ENCODE assay signal across 8 cellular contexts in genomic region chr3:187540847-187541246, GRCh38.
"Had no signal": no experiment of that assay in that cellular context is flagged by ENCODE, and none has a peak within 500 bp of the region (broad histone marks: within the 10 kb centered on the region; RNA-seq: fewer than 3 reads in every experiment).

No MANE protein-coding gene starts in this region.

- DNase-seq: GDM1, GF-D8 had no signal

- FAIRE-seq: G401.6, GM12878, GM12891, GM12892, GM18507, GM19239 had no signal

- ATAC-seq: GM12878 had no signal

- H3K4me3 ChIP-seq: GM12878 had no signal
